ENCODE assay signal across 12 cellular contexts in genomic region chr11:123590296-123590912, GRCh38.
A peak's percentile ranks its signal among the peaks of the same experiment; 100 is the strongest.
DNase-seq lines count a peak whose midpoint lies in the region; ATAC-seq, FAIRE-seq and TF ChIP-seq lines count a peak whose summit lies in the region.
"Had no signal": no experiment of that assay in that cellular context is flagged by ENCODE, and none has a peak within 500 bp of the region (broad histone marks: within the 10 kb centered on the region; RNA-seq: fewer than 3 reads in every experiment).

No MANE protein-coding gene starts in this region.

- no peaks in the 10 kb centered on the region for H3K27me3 Mint-ChIP-seq in activated CD4-positive, alpha-beta T cell treated with anti-CD3 and anti-CD28 coated beads, Interleukin-2, amount 10 ng/mL, durations not matched to agents 24 days and 14 days
- H3K27me3 Mint-ChIP-seq: activated naive CD8-positive, alpha-beta T cell treated with anti-CD3 and anti-CD28 coated beads, Interleukin-2, amount 10 ng/mL, durations not matched to agents 7 days and 5 days; stimulated activated naive CD8-positive, alpha-beta T cell treated with anti-CD3 and anti-CD28 coated beads, Interleukin-15, Interleukin-2, amounts not matched to agents 100 ng/mL and 50 ng/mL, for 24 hours had no signal

- no peak for TF ChIP-seq POLR2A in HepG2 (IDR thresholded peaks at IDR 0.05; ENCODE audit: insufficient read depth in 1 of 2, low read depth in 2 of 2, low read length in 2 of 2)

- H3K4me3 ChIP-seq in mammary epithelial cell (replicated peaks in 1 of 3; ENCODE audit: insufficient read depth in 1 of 3, low read depth in 2 of 3, low read length in 3 of 3) (no peak overlapping the region), HepG2 (replicated peaks in 1 of 3; ENCODE audit: insufficient read depth in 1 of 3, low read depth in 2 of 3, low read length in 3 of 3) (no peak overlapping the region)

- H4K20me1 ChIP-seq in mammary epithelial cell (ENCODE audit: insufficient read depth, low read length) (no peaks in the 10 kb centered on the region), HepG2 (ENCODE audit: insufficient read depth, low read length) (no peaks in the 10 kb centered on the region)

- dilution Hi-C loops in mammary epithelial cell (cut with HindIII; ENCODE audit: low sequenced_read_pairs): loop anchor here (5.0 to 10.0 kb wide), 2 partner anchors 37 to 66 kb away; no protein-coding TSS in a partner anchor

- TF ChIP-seq EP300 in HepG2 (IDR thresholded peaks at IDR 0.05; ENCODE audit: low read depth in 2 of 2, low read length in 2 of 2): no peak
- TF ChIP-seq EP300 in HepG2 (CRISPR knock-in tag; IDR thresholded peaks at IDR 0.05; ENCODE audit: borderline replicate concordance): no peak

- H3K27me3 ChIP-seq in mammary epithelial cell (ENCODE audit: insufficient read depth, low read length) (no peaks in the 10 kb centered on the region), HepG2 (ENCODE audit: control insufficient read depth in 1 of 2, insufficient read depth in 2 of 2, low read length in 2 of 2) (no peaks in the 10 kb centered on the region)

- FAIRE-seq in HepG2 (lab: Jason Lieb, UNC): no peak

- H2AFZ ChIP-seq in mammary epithelial cell (ENCODE audit: low read depth, low read length): no peak overlapping the region
- H2AFZ ChIP-seq in HepG2 (ENCODE audit: low read length): no peak overlapping the region

- H3K27ac ChIP-seq in mammary epithelial cell (ENCODE audit: insufficient read depth, low read depth, low read length): no peak overlapping the region
- no peak overlapping the region for H3K27ac ChIP-seq in HepG2 (ENCODE audit: extremely low read length, insufficient read depth, low read length)
- H3K27ac ChIP-seq: C4-2B had no signal

- POLR2A ChIA-PET in HepG2 (lab: Yijun Ruan, JAX): no interaction called here

- H3K36me3 ChIP-seq in mammary epithelial cell (ENCODE audit: insufficient read depth, low read length): no peaks in the 10 kb centered on the region
- no peaks in the 10 kb centered on the region for H3K36me3 ChIP-seq in HepG2 (replicated peaks in 1 of 2; ENCODE audit: control insufficient read depth in 1 of 2, insufficient read depth in 2 of 2, low read length in 2 of 2)

- no peaks in the 10 kb centered on the region for H3K9me3 Mint-ChIP-seq in activated CD4-positive, alpha-beta T cell treated with anti-CD3 and anti-CD28 coated beads, Interleukin-2, amount 10 ng/mL, durations not matched to agents 24 days and 14 days
- H3K9me3 Mint-ChIP-seq: activated naive CD8-positive, alpha-beta T cell treated with anti-CD3 and anti-CD28 coated beads, Interleukin-2, amount 10 ng/mL, durations not matched to agents 7 days and 5 days; stimulated activated naive CD8-positive, alpha-beta T cell treated with anti-CD3 and anti-CD28 coated beads, Interleukin-15, Interleukin-2, amounts not matched to agents 100 ng/mL and 50 ng/mL, for 24 hours had no signal

- H3K9me3 ChIP-seq in mammary epithelial cell (replicated peaks; ENCODE audit: insufficient read depth, low read length) (no peaks in the 10 kb centered on the region), HepG2 (ENCODE audit: low read length) (no peaks in the 10 kb centered on the region)

- H3K4me2 ChIP-seq in mammary epithelial cell (ENCODE audit: insufficient read depth, low read depth, low read length) (no peak overlapping the region), HepG2 (ENCODE audit: low read depth, low read length) (no peak overlapping the region)

- H3K9ac ChIP-seq in mammary epithelial cell (ENCODE audit: insufficient read depth, low read length) (no peak overlapping the region), HepG2 (ENCODE audit: insufficient read depth, low read depth, low read length) (no peak overlapping the region)

- no peak for TF ChIP-seq RAD21 in HepG2 (CRISPR knock-in tag; IDR thresholded peaks at IDR 0.05)

- TF ChIP-seq CTCF in mammary epithelial cell (conservative IDR thresholded peaks at IDR 0.05 in 1 of 2, IDR thresholded peaks at IDR 0.05 in 1 of 2; ENCODE audit: extremely low read depth in 1 of 2, insufficient read depth in 1 of 2, low read depth in 1 of 2, low read length in 2 of 2) (no peak), HepG2 (CRISPR knock-in tag; IDR thresholded peaks at IDR 0.05) (no peak)

- BruUV-seq in mammary epithelial cell (replicated peaks; lab: Mats Ljungman, UMichigan) (no TSS peak), HepG2 (replicated peaks; lab: Mats Ljungman, UMichigan) (no TSS peak)

- intact Hi-C loops in mammary epithelial cell (cut with micrococcal nuclease): no loop called here
- intact Hi-C loops in HepG2 (cut with micrococcal nuclease; ENCODE audit: unreplicated experiment): no loop called here
- intact Hi-C loops in activated CD4-positive, alpha-beta T cell treated with anti-CD3 and anti-CD28 coated beads, Interleukin-2, amount 10 ng/mL, durations not matched to agents 24 days and 14 days (cut with micrococcal nuclease): no loop called here

- H3K4me1 ChIP-seq in mammary epithelial cell (ENCODE audit: insufficient read depth, low read length) (no peaks in the 10 kb centered on the region), HepG2 (ENCODE audit: insufficient read depth, low read length) (peaks cover 28% of the 10 kb centered on the region)

- no peak overlapping the region for H3K27ac Mint-ChIP-seq in activated CD4-positive, alpha-beta T cell treated with anti-CD3 and anti-CD28 coated beads, Interleukin-2, amount 10 ng/mL, durations not matched to agents 24 days and 14 days
- H3K27ac Mint-ChIP-seq: activated naive CD8-positive, alpha-beta T cell treated with anti-CD3 and anti-CD28 coated beads, Interleukin-2, amount 10 ng/mL, durations not matched to agents 7 days and 5 days; stimulated activated naive CD8-positive, alpha-beta T cell treated with anti-CD3 and anti-CD28 coated beads, Interleukin-15, Interleukin-2, amounts not matched to agents 100 ng/mL and 50 ng/mL, for 24 hours had no signal

- H3K4me1 Mint-ChIP-seq in activated CD4-positive, alpha-beta T cell treated with anti-CD3 and anti-CD28 coated beads, Interleukin-2, amount 10 ng/mL, durations not matched to agents 24 days and 14 days: no peaks in the 10 kb centered on the region
- H3K4me1 Mint-ChIP-seq: activated naive CD8-positive, alpha-beta T cell treated with anti-CD3 and anti-CD28 coated beads, Interleukin-2, amount 10 ng/mL, durations not matched to agents 7 days and 5 days had no signal

- in situ Hi-C loops in mammary epithelial cell (cut with MboI; ENCODE audit: low sequenced_read_pairs in 2 of 2): no loop called here
- in situ Hi-C loops in HepG2 (cut with HindIII; ENCODE audit: extremely low pct_ligation_motif_present, low pct_unique_long_range_greater_than_20kb): no loop called here

- H3K4me3 Mint-ChIP-seq in activated CD4-positive, alpha-beta T cell treated with anti-CD3 and anti-CD28 coated beads, Interleukin-2, amount 10 ng/mL, durations not matched to agents 24 days and 14 days: no peak overlapping the region
- H3K4me3 Mint-ChIP-seq: activated naive CD8-positive, alpha-beta T cell treated with anti-CD3 and anti-CD28 coated beads, Interleukin-2, amount 10 ng/mL, durations not matched to agents 7 days and 5 days; stimulated activated naive CD8-positive, alpha-beta T cell treated with anti-CD3 and anti-CD28 coated beads, Interleukin-15, Interleukin-2, amounts not matched to agents 100 ng/mL and 50 ng/mL, for 24 hours had no signal

- DNase-seq in A172 (ENCODE audit: low spot score): peak; percentile 91
- peak; percentile 37 for DNase-seq in HPDE6-E6E7 (ENCODE audit: extremely low spot score)
- DNase-seq in mammary epithelial cell: peak; percentile 11
- peak; percentile 50 for DNase-seq in HepG2 (ENCODE audit: low spot score)
- no peak for DNase-seq in NCI-H69 (lab: John Stamatoyannopoulos, UW)
- DNase-seq in HuH-7 (ENCODE audit: low spot score): no peak
- no peak for DNase-seq in activated T-cell treated with anti-CD3 and anti-CD28 coated beads for 4 hours
- no peak for DNase-seq in activated CD4-positive, alpha-beta T cell treated with anti-CD3 and anti-CD28 coated beads, Interleukin-2, amount 10 ng/mL, durations not matched to agents 24 days and 14 days
- DNase-seq: activated naive CD8-positive, alpha-beta T cell treated with anti-CD3 and anti-CD28 coated beads, Interleukin-2, amount 10 ng/mL, durations not matched to agents 7 days and 5 days; NCI-H1436 had no signal

- ATAC-seq in HepG2: peak; percentile 57

- WGBS in mammary epithelial cell (ENCODE audit: low coverage, missing lambda C conversion rate): 82% methylated on average over 10 of the region's 11 CpGs
- 20% methylated on average over 6 of the region's 11 CpGs for WGBS in HepG2 (ENCODE audit: low lambda C conversion rate)

- H3K36me3 Mint-ChIP-seq in activated CD4-positive, alpha-beta T cell treated with anti-CD3 and anti-CD28 coated beads, Interleukin-2, amount 10 ng/mL, durations not matched to agents 24 days and 14 days (ENCODE audit: low read depth): peaks cover 31% of the 10 kb centered on the region

- H3K79me2 ChIP-seq in mammary epithelial cell (ENCODE audit: insufficient read depth, low read length): no peaks in the 10 kb centered on the region
- H3K79me2 ChIP-seq in HepG2 (ENCODE audit: insufficient read depth, low read length): no peaks in the 10 kb centered on the region

- CTCF ChIA-PET in mammary epithelial cell (lab: Charles Lee; ENCODE audit: low non-redundant PET) (no interaction called here), HepG2 (lab: Yijun Ruan, JAX; ENCODE audit: low intra/inter-chr PET ratio, low total read pairs) (no interaction called here)

TF ChIP-seq in HepG2, 621 proteins besides CTCF, POLR2A, EP300 and RAD21 (continues in another document):
- TF ChIP-seq ZNF660 (CRISPR knock-in tag; IDR thresholded peaks at IDR 0.05; ENCODE audit: borderline replicate concordance, low read depth): no peak
- TF ChIP-seq HNRNPL (IDR thresholded peaks at IDR 0.05; ENCODE audit: low read depth, low read length): peak; percentile 93
- TF ChIP-seq RARA (CRISPR knock-in tag; IDR thresholded peaks at IDR 0.05): no peak
- no peak for TF ChIP-seq CBX1 (IDR thresholded peaks at IDR 0.05; ENCODE audit: low read depth)
- no peak for TF ChIP-seq ZBTB7A (CRISPR knock-in tag; IDR thresholded peaks at IDR 0.05)
- peak; percentile 74 for TF ChIP-seq FOSL2 (CRISPR knock-in tag; IDR thresholded peaks at IDR 0.05)
- TF ChIP-seq, protein P1, sequence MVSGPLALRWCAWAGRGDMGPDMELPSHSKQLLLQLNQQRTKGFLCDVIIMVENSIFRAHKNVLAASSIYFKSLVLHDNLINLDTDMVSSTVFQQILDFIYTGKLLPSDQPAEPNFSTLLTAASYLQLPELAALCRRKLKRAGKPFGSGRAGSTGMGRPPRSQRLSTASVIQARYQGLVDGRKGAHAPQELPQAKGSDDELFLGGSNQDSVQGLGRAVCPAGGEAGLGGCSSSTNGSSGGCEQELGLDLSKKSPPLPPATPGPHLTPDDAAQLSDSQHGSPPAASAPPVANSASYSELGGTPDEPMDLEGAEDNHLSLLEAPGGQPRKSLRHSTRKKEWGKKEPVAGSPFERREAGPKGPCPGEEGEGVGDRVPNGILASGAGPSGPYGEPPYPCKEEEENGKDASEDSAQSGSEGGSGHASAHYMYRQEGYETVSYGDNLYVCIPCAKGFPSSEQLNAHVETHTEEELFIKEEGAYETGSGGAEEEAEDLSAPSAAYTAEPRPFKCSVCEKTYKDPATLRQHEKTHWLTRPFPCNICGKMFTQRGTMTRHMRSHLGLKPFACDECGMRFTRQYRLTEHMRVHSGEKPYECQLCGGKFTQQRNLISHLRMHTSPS (CRISPR knock-in tag; IDR thresholded peaks at IDR 0.05; ENCODE audit: low read depth): peak; percentile 81; the same call in 1 of the 2 replicates
- TF ChIP-seq SSRP1 (CRISPR knock-in tag; IDR thresholded peaks at IDR 0.05): no peak

Comparison
In these comparisons a context has a peak if more than half of its experiments do, and no peak if none do; other contexts are left out.
1. DNase-seq: peak in A172 (single experiment), HPDE6-E6E7 (single experiment), mammary epithelial cell (single experiment) and HepG2 (single experiment); none in NCI-H69 (single experiment), HuH-7 (single experiment), activated T-cell treated with anti-CD3 and anti-CD28 coated beads for 4 hours (single experiment) and activated CD4-positive, alpha-beta T cell treated with anti-CD3 and anti-CD28 coated beads, Interleukin-2, amount 10 ng/mL, durations not matched to agents 24 days and 14 days (single experiment).